In genomic region chr3:63970596-63971468, GRCh38 we compare ENCODE assay signal across 11 cellular contexts. TPM values are rescaled to one million over a fixed set of nuclear protein-coding genes. Genes with fewer than 3 reads are reported as not detected.
A peak's percentile ranks its signal among the peaks of the same experiment; 100 is the strongest.
DNase-seq lines count a peak whose midpoint lies in the region; ATAC-seq and TF ChIP-seq lines count a peak whose summit lies in the region.
"Had no signal": no experiment of that assay in that cellular context is flagged by ENCODE, and none has a peak within 500 bp of the region (broad histone marks: within the 10 kb centered on the region; RNA-seq: fewer than 3 reads in every experiment).

No MANE protein-coding gene starts in this region.

- no peaks in the 10 kb centered on the region for H3K9me3 Mint-ChIP-seq in CD14-positive monocyte

- DNase-seq in CD14-positive monocyte (ENCODE audit: low spot score) (no peak), fibroblast of lung (ENCODE audit: low read depth in 2 of 2) (peak; percentile 21 to 32), dermis blood vessel endothelial cell (no peak), foreskin keratinocyte (no peak)
- DNase-seq: SHP77 treated with DMSO at 0.1 percent for 48 hours had no signal

- H3K4me1 ChIP-seq in OCI-LY3 (ENCODE audit: low read length) (peaks cover 33% of the 10 kb centered on the region), fibroblast of lung (ENCODE audit: control insufficient read depth, extremely low read depth, insufficient read depth, low read length) (peaks cover 41% of the 10 kb centered on the region), neuron (ENCODE audit: insufficient read depth, low read length) (peaks cover 68% of the 10 kb centered on the region), foreskin keratinocyte (peaks cover 36% of the 10 kb centered on the region)

- H3K27ac ChIP-seq in OCI-LY3 (ENCODE audit: low read length), result no peak overlapping the region
- H3K27ac ChIP-seq in fibroblast of lung (ENCODE audit: insufficient read depth, low read length), result no peak overlapping the region
- no peak overlapping the region for H3K27ac ChIP-seq in foreskin keratinocyte

- H3K27ac Mint-ChIP-seq in CD14-positive monocyte, result peak overlapping the region in 4 of 7 donors; percentile 19 to 73 (median 42)

- peaks cover 75% of the 10 kb centered on the region for H3K4me1 Mint-ChIP-seq in CD14-positive monocyte

- H3K9me3 ChIP-seq in OCI-LY3 (ENCODE audit: insufficient read depth, low read length) (no peaks in the 10 kb centered on the region), fibroblast of lung (ENCODE audit: control insufficient read depth, insufficient read depth, low read depth, low read length) (no peaks in the 10 kb centered on the region), neuron (ENCODE audit: low read length) (no peaks in the 10 kb centered on the region)

- H3K79me2 ChIP-seq in OCI-LY3 (ENCODE audit: low read length) (peaks cover 34% of the 10 kb centered on the region; the same call in 1 of the 2 replicates), fibroblast of lung (ENCODE audit: control insufficient read depth, insufficient read depth, low read length) (peaks cover 44% of the 10 kb centered on the region)

- ATAC-seq in foreskin keratinocyte (no peak), HG02588 (IDR thresholded peaks at IDR 0.05; ENCODE audit: unreplicated experiment) (no peak), GM21360 (IDR thresholded peaks at IDR 0.05; ENCODE audit: unreplicated experiment) (no peak)

- H3K4me2 ChIP-seq in OCI-LY3 (ENCODE audit: low read length) (peak overlapping the region; percentile 36), fibroblast of lung (ENCODE audit: extremely low read depth, insufficient read depth, low read length) (peak overlapping the region; percentile 33)

- H3K4me3 ChIP-seq in OCI-LY3 (ENCODE audit: low read length), result no peak overlapping the region
- H3K4me3 ChIP-seq in fibroblast of lung (replicated peaks in 1 of 4; ENCODE audit: control extremely low read depth in 1 of 4, insufficient read depth in 1 of 4, low read depth in 3 of 4, low read length in 4 of 4), result no peak overlapping the region
- H3K4me3 ChIP-seq in neuron (ENCODE audit: low read length), result peak overlapping the region; percentile 26
- H3K4me3 ChIP-seq: lung had no signal

- H4K20me1 ChIP-seq in OCI-LY3 (ENCODE audit: insufficient read depth, low read length) (peaks cover 40% of the 10 kb centered on the region), fibroblast of lung (ENCODE audit: control insufficient read depth, extremely low read depth, insufficient read depth, low read length) (no peaks in the 10 kb centered on the region)

- no peaks in the 10 kb centered on the region for H3K27me3 ChIP-seq in OCI-LY3 (ENCODE audit: low read depth, low read length)
- no peaks in the 10 kb centered on the region for H3K27me3 ChIP-seq in fibroblast of lung (ENCODE audit: control insufficient read depth, insufficient read depth, low read length)
- H3K27me3 ChIP-seq in neuron (ENCODE audit: insufficient read depth, low read length), result no peaks in the 10 kb centered on the region
- no peaks in the 10 kb centered on the region for H3K27me3 ChIP-seq in foreskin keratinocyte

- TF ChIP-seq CTCF in CD14-positive monocyte (IDR thresholded peaks at IDR 0.05) (no peak), OCI-LY3 (IDR thresholded peaks at IDR 0.05; ENCODE audit: low read depth, low read length) (no peak), fibroblast of lung (conservative IDR thresholded peaks at IDR 0.05 in 1 of 2, IDR thresholded peaks at IDR 0.05 in 1 of 2; ENCODE audit: low read depth in 1 of 2, low read length in 2 of 2) (no peak), foreskin keratinocyte (conservative IDR thresholded peaks at IDR 0.05) (no peak)

- H3K27me3 Mint-ChIP-seq in CD14-positive monocyte (ENCODE audit: low read depth in 3 of 3), result no peaks in the 10 kb centered on the region

- H3K9ac ChIP-seq in OCI-LY3 (ENCODE audit: low read length) (no peak overlapping the region), fibroblast of lung (ENCODE audit: insufficient read depth, low read length) (no peak overlapping the region)

- peaks cover 15 to 26% of the 10 kb centered on the region in 2 donors for H3K36me3 Mint-ChIP-seq in CD14-positive monocyte

- H2AFZ ChIP-seq in OCI-LY3 (ENCODE audit: low read depth, low read length) (no peak overlapping the region), fibroblast of lung (ENCODE audit: low read length) (no peak overlapping the region), neuron (ENCODE audit: low read depth, low read length) (no peak overlapping the region)

- no peak overlapping the region for H3K4me3 Mint-ChIP-seq in CD14-positive monocyte

- peaks cover 12% of the 10 kb centered on the region for H3K36me3 ChIP-seq in OCI-LY3 (replicated peaks; ENCODE audit: low read depth, low read length)
- H3K36me3 ChIP-seq in fibroblast of lung (ENCODE audit: control insufficient read depth, insufficient read depth, low read length), result no peaks in the 10 kb centered on the region
- H3K36me3 ChIP-seq in neuron (ENCODE audit: insufficient read depth, low read length), result peaks cover 5% of the 10 kb centered on the region

- intact Hi-C loops in CD14-positive monocyte (cut with micrococcal nuclease), result no loop called here

RNA-seq across cellular contexts. Expression of gene PSMD6, which starts 52.5 kb away (rescaled TPM):
- polyA plus RNA-seq in CD14-positive monocyte (100 to 1,000 TPM; 101 to 135 TPM), fibroblast of lung (89.0 and 108 TPM in 2 replicates), foreskin keratinocyte (104 and 132 TPM in 2 replicates)
- total RNA-seq in fibroblast of lung (71.7 and 79.1 TPM in 2 replicates), dermis blood vessel endothelial cell (90.2 and 121 TPM in 2 replicates), foreskin keratinocyte (119 and 139 TPM in 2 replicates)
- 80.2 and 108 TPM in 2 replicates for polyA plus RNA-seq in fibroblast of lung (2012)
- polyA minus RNA-seq in fibroblast of lung (ENCODE audit: low replicate concordance), result 5.8 and 7.4 TPM in 2 replicates

RNA-seq across cellular contexts. Expression of gene SCAANT1, which starts 58.6 kb away (rescaled TPM):
- polyA plus RNA-seq in CD14-positive monocyte (not detected), fibroblast of lung (not detected in 2 replicates), foreskin keratinocyte (0.79 TPM in 1 of 2 replicates, not detected in the other)
- total RNA-seq in fibroblast of lung (1.7 TPM in 1 of 2 replicates, not detected in the other), dermis blood vessel endothelial cell (not detected in 2 replicates), foreskin keratinocyte (not detected in 2 replicates)
- not detected in 2 replicates for polyA plus RNA-seq in fibroblast of lung (2012)
- polyA minus RNA-seq in fibroblast of lung (ENCODE audit: low replicate concordance), result not detected in 2 replicates
- total RNA-seq: HT-29, lung had no signal
- polyA plus RNA-seq: lung had no signal

Comparison
In these comparisons a context has a peak if more than half of its experiments do, and no peak if none do; other contexts are left out.
1. DNase-seq: peak in fibroblast of lung (2 of 2); none in CD14-positive monocyte (single experiment), dermis blood vessel endothelial cell (single experiment) and foreskin keratinocyte (0 of 2).